Comparison of ENCODE assay signal across 28 cellular contexts in genomic region chr11:83278351-83278750, GRCh38. TPM values are rescaled to one million over a fixed set of nuclear protein-coding genes. Genes with fewer than 3 reads are reported as not detected.
A peak's percentile ranks its signal among the peaks of the same experiment; 100 is the strongest.
DNase-seq lines count a peak whose midpoint lies in the region; ATAC-seq, FAIRE-seq and TF ChIP-seq lines count a peak whose summit lies in the region.
"Had no signal": no experiment of that assay in that cellular context is flagged by ENCODE, and none has a peak within 500 bp of the region (broad histone marks: within the 10 kb centered on the region; RNA-seq: fewer than 3 reads in every experiment).

No MANE protein-coding gene starts in this region.

- TF ChIP-seq RAD21 in A549 (conservative IDR thresholded peaks at IDR 0.05 in 1 of 2, IDR thresholded peaks at IDR 0.05 in 1 of 2) = no peak

- peaks cover 32% of the 10 kb centered on the region for H3K79me2 ChIP-seq in astrocyte (ENCODE audit: insufficient read depth, low read length)

- POLR2A ChIA-PET in A549 (lab: Yijun Ruan, JAX) = no interaction called here

- no peaks in the 10 kb centered on the region for H3K27me3 ChIP-seq in astrocyte (ENCODE audit: insufficient read depth, low read length)
- H3K27me3 ChIP-seq: heart left ventricle, right lobe of liver, suprapubic skin, upper lobe of right lung had no signal

- H3K4me1 ChIP-seq in A549 (no peaks in the 10 kb centered on the region), astrocyte (ENCODE audit: insufficient read depth, low read length) (peaks cover 12% of the 10 kb centered on the region)

- TF ChIP-seq POLR2A in A549 (IDR thresholded peaks at IDR 0.05; ENCODE audit: low read length) = no peak
- TF ChIP-seq POLR2A in GM12891 (IDR thresholded peaks at IDR 0.05; ENCODE audit: low read depth, low read length) = no peak

- H3K9me3 ChIP-seq in A549 = no peaks in the 10 kb centered on the region
- H3K9me3 ChIP-seq in astrocyte (ENCODE audit: insufficient read depth, low read depth, low read length) = no peaks in the 10 kb centered on the region
- H3K9me3 ChIP-seq: heart left ventricle, right lobe of liver, suprapubic skin, upper lobe of right lung had no signal

- no peaks in the 10 kb centered on the region for H3K9me3 Mint-ChIP-seq in astrocyte (ENCODE audit: unreplicated experiment)
- H3K9me3 Mint-ChIP-seq: activated naive CD4-positive, alpha-beta T cell treated with anti-CD3 and anti-CD28 coated beads, Interleukin-2, amount 50 U/mL, for 24 hours; activated T-helper 2 cell treated with anti-CD3 and anti-CD28 coated beads, Interferon-gamma antibody, Interleukin-2, Interleukin-4, amounts not matched to agents 10 μg/mL and 5 μg/mL and 100 μg/mL, durations not matched to agents 14 hours and 24 hours and 36 hours; brain had no signal

- H4K20me1 ChIP-seq in astrocyte (ENCODE audit: insufficient read depth, low read length) = peaks cover 9% of the 10 kb centered on the region

- H3K27me3 Mint-ChIP-seq in astrocyte (ENCODE audit: low read depth, unreplicated experiment) = no peaks in the 10 kb centered on the region
- H3K27me3 Mint-ChIP-seq: activated CD4-positive, alpha-beta T cell treated with anti-CD3 and anti-CD28 coated beads for 36 hours; activated naive CD4-positive, alpha-beta T cell treated with anti-CD3 and anti-CD28 coated beads, Interleukin-2, amount 50 U/mL, for 24 hours; B cell; brain; progenitor cell of endocrine pancreas had no signal

- DNase-seq in A549 (ENCODE audit: low read depth in 1 of 2, low spot score in 1 of 2) (no peak), GM12891 (ENCODE audit: insufficient read length, low spot score) (no peak), astrocyte (ENCODE audit: low read depth) (peak; percentile 77), fibroblast of the aortic adventitia (ENCODE audit: low read depth) (peak; percentile 23), NCI-H748 (lab: John Stamatoyannopoulos, UW; ENCODE audit: unreplicated experiment) (no peak), SKM-1 (lab: John Stamatoyannopoulos, UW; ENCODE audit: unreplicated experiment) (no peak), C1 segment of cervical spinal cord (lab: John Stamatoyannopoulos, UW) (no peak)
- DNase-seq: 8988T; activated CD4-positive, alpha-beta T cell treated with anti-CD3 and anti-CD28 coated beads for 36 hours; activated CD8-positive, alpha-beta T cell treated with anti-CD3 and anti-CD28 coated beads, Interleukin-2, amount 10 ng/mL, durations not matched to agents 7 days and 5 days; foreskin fibroblast; GDM1; heart left ventricle; Kasumi-1; left cardiac atrium; NCI-H446 treated with DMSO at 0.1 percent for 48 hours; right lobe of liver; stimulated activated CD4-positive, alpha-beta T cell treated with anti-CD3 and anti-CD28 coated beads, Interleukin-4, amount 100 ng/mL, for 4 hours; stimulated activated naive CD4-positive, alpha-beta T cell; upper lobe of right lung had no signal

- H3K27ac Mint-ChIP-seq in astrocyte (ENCODE audit: unreplicated experiment) = no peak overlapping the region
- H3K27ac Mint-ChIP-seq: activated CD4-positive, alpha-beta T cell treated with anti-CD3 and anti-CD28 coated beads for 36 hours; activated CD8-positive, alpha-beta T cell treated with anti-CD3 and anti-CD28 coated beads, Interleukin-2, amount 10 ng/mL, durations not matched to agents 7 days and 5 days; activated naive CD4-positive, alpha-beta T cell treated with anti-CD3 and anti-CD28 coated beads, Interleukin-2, amount 50 U/mL, for 24 hours; activated T-helper 2 cell treated with anti-CD3 and anti-CD28 coated beads, Interferon-gamma antibody, Interleukin-2, Interleukin-4, amounts not matched to agents 10 μg/mL and 5 μg/mL and 100 μg/mL, durations not matched to agents 14 hours and 24 hours and 36 hours; B cell; brain; progenitor cell of endocrine pancreas had no signal

- ATAC-seq in A549 = no peak
- no peak for ATAC-seq in GM18870 (IDR thresholded peaks at IDR 0.05; ENCODE audit: unreplicated experiment)
- ATAC-seq: activated CD4-positive, alpha-beta T cell treated with anti-CD3 and anti-CD28 coated beads for 36 hours; activated CD8-positive, alpha-beta T cell treated with anti-CD3 and anti-CD28 coated beads, Interleukin-2, amount 10 ng/mL, durations not matched to agents 7 days and 5 days; heart left ventricle; HepG2; left cardiac atrium; right lobe of liver; upper lobe of right lung had no signal

- peaks cover 22% of the 10 kb centered on the region for H3K4me1 Mint-ChIP-seq in astrocyte (ENCODE audit: low read depth, unreplicated experiment)

- H3K4me2 ChIP-seq in A549 (no peak overlapping the region), astrocyte (ENCODE audit: low read length) (peak overlapping the region; percentile 39)

- H3K9ac ChIP-seq in astrocyte (ENCODE audit: low read length) = no peak overlapping the region

- FAIRE-seq in A549 (lab: Jason Lieb, UNC) (peak; percentile 23), GM12891 (lab: Jason Lieb, UNC) (peak; percentile 33), astrocyte (lab: Jason Lieb, UNC) (no peak)
- FAIRE-seq: HepG2 had no signal

- H3K36me3 ChIP-seq in astrocyte (ENCODE audit: insufficient read depth, low read length) = peaks cover 26% of the 10 kb centered on the region

- peaks cover 2% of the 10 kb centered on the region for H3K36me3 Mint-ChIP-seq in astrocyte (ENCODE audit: low read depth, unreplicated experiment)

- H2AFZ ChIP-seq in astrocyte (ENCODE audit: low read depth, low read length) = no peak overlapping the region

- H3K4me3 Mint-ChIP-seq in astrocyte (ENCODE audit: unreplicated experiment) = no peak overlapping the region
- H3K4me3 Mint-ChIP-seq: activated CD4-positive, alpha-beta T cell treated with anti-CD3 and anti-CD28 coated beads for 36 hours; activated CD8-positive, alpha-beta T cell treated with anti-CD3 and anti-CD28 coated beads, Interleukin-2, amount 10 ng/mL, durations not matched to agents 7 days and 5 days; activated naive CD4-positive, alpha-beta T cell treated with anti-CD3 and anti-CD28 coated beads, Interleukin-2, amount 50 U/mL, for 24 hours; B cell; brain had no signal

- H3K27ac ChIP-seq in A549 (no peak overlapping the region), astrocyte (ENCODE audit: low read depth, low read length) (peak overlapping the region; percentile 56)
- H3K27ac ChIP-seq: heart left ventricle, right lobe of liver, suprapubic skin, upper lobe of right lung had no signal

- CTCF ChIA-PET in A549 (lab: Yijun Ruan, JAX) = interaction anchor here (1.3 kb wide), 1 partner anchor 378 kb away, joined by 3 read pairs; the partner anchor contains the start of gene PRCP

- TF ChIP-seq EP300 in A549 (IDR thresholded peaks at IDR 0.05) = no peak

- H3K4me3 ChIP-seq in A549 (no peak overlapping the region), astrocyte (ENCODE audit: insufficient read depth, low read depth, low read length) (no peak overlapping the region), fibroblast of the aortic adventitia (ENCODE audit: low read depth, low read length) (no peak overlapping the region)
- H3K4me3 ChIP-seq: heart left ventricle, right lobe of liver, suprapubic skin, upper lobe of right lung had no signal

- no peak for TF ChIP-seq CTCF in A549 (IDR thresholded peaks at IDR 0.05)
- TF ChIP-seq CTCF in astrocyte (IDR thresholded peaks at IDR 0.05; ENCODE audit: insufficient read depth, low read depth, low read length) = no peak
- TF ChIP-seq CTCF in fibroblast of the aortic adventitia (IDR thresholded peaks at IDR 0.05; ENCODE audit: insufficient read depth, low read length) = no peak

TF ChIP-seq in A549, 52 proteins besides CTCF, POLR2A, EP300 and RAD21:
- TF ChIP-seq NR3C1 (IDR thresholded peaks at IDR 0.05) = no peak
- no peak for TF ChIP-seq POLR2AphosphoS2 (conservative IDR thresholded peaks at IDR 0.05; ENCODE audit: low read length)
- no peak for TF ChIP-seq MAFK (IDR thresholded peaks at IDR 0.05; ENCODE audit: partially characterized antibody)
TF ChIP-seq in A549: peak in this region for 0.

TF ChIP-seq in GM12891, 5 proteins besides CTCF, POLR2A, EP300 and RAD21:
- TF ChIP-seq TAF1 (IDR thresholded peaks at IDR 0.05; ENCODE audit: low read depth, low read length) (no peak), POLR2AphosphoS5 (IDR thresholded peaks at IDR 0.05; ENCODE audit: low read depth, low read length) (no peak), SPI1 (IDR thresholded peaks at IDR 0.05; ENCODE audit: low read depth, low read length) (no peak), PAX5 (IDR thresholded peaks at IDR 0.05; ENCODE audit: insufficient read depth, low read length, severe bottlenecking) (no peak), POU2F2 (IDR thresholded peaks at IDR 0.05; ENCODE audit: low read depth, low read length) (no peak)
TF ChIP-seq in GM12891: peak in this region for 0.

RNA-seq across cellular contexts. Expression of gene CCDC90B, which starts 7.8 kb away (rescaled TPM):
- polyA plus RNA-seq in A549 (2011; rRNA removed) = 57.4 and 80.5 TPM in 2 replicates
- 21.7 and 22.3 TPM in 2 replicates for polyA plus RNA-seq in A549 (2012; cell fraction: cytosol; rRNA removed)
- polyA plus RNA-seq in A549 (2012; cell fraction: nucleus; rRNA removed) = 9.0 and 9.2 TPM in 2 replicates
- polyA plus RNA-seq in A549 (2017; fragmentation: RNase III; extraction: RNeasy Plus Mini Kit Qiagen cat#74134 plus additional on column Dnase treatment) = 63.7 to 65.9 TPM (median 65.5 TPM) in 3 replicates
- polyA minus RNA-seq in A549 (2011; rRNA and poly(A)+ RNA removed) = 19.3 and 22.7 TPM in 2 replicates
- polyA plus RNA-seq in GM12891 (2012; ENCODE audit: low read depth, missing spikeins) = 49.6 TPM
- 67.5 and 68.0 TPM in 2 replicates for total RNA-seq in astrocyte
- total RNA-seq in fibroblast of the aortic adventitia (ENCODE audit: low replicate concordance) = 78.0 and 168 TPM in 2 replicates

Comparison
In these comparisons a context has a peak if more than half of its experiments do, and no peak if none do; other contexts are left out.
1. DNase-seq: peak in astrocyte (single experiment) and fibroblast of the aortic adventitia (single experiment); none in A549 (0 of 2), GM12891 (single experiment), NCI-H748 (single experiment), SKM-1 (single experiment) and C1 segment of cervical spinal cord (0 of 14).